ENCODE assay signal across 19 cellular contexts in the genomic region with DNA sequence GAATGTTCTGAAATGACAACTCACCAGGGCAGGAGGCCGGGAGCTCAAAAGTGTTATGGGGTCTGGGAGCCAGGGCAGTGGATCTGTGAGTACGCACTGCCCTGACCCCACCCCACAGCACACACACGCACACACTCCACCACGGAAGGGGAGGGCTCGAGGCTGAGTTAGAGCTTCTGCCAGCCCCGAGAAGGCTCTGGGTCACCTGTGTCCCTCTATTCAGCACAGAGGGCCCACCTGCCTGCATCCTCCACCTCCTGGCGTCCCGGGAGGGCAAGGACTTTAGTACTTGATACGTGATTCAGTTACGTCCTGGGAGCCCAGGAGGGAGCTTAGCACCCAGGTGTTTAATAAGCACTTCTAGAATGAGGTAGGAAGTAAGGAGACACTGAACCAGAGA.
A peak's percentile ranks its signal among the peaks of the same experiment; 100 is the strongest.
DNase-seq lines count a peak whose midpoint lies in the region; ATAC-seq, FAIRE-seq and TF ChIP-seq lines count a peak whose summit lies in the region.
"Had no signal": no experiment of that assay in that cellular context is flagged by ENCODE, and none has a peak within 500 bp of the region (broad histone marks: within the 10 kb centered on the region; RNA-seq: fewer than 3 reads in every experiment).

No MANE protein-coding gene starts in this region.

- in situ Hi-C loops in K562 (cut with MboI): loop anchor here (10.0 kb wide), 1 partner anchor 1034 kb away; a partner anchor contains a TSS

- H3K27me3 ChIP-seq in Loucy (ENCODE audit: insufficient read depth, low read length, poor library complexity, severe bottlenecking) (no peaks in the 10 kb centered on the region), K562 (ENCODE audit: control insufficient read depth in 2 of 2, insufficient read depth in 2 of 2, low read length in 2 of 2) (no peaks in the 10 kb centered on the region), right lobe of liver (no peaks in the 10 kb centered on the region)
- H3K27me3 ChIP-seq: BE2C had no signal

- WGBS in K562 (ENCODE audit: insufficient coverage, low coverage, missing lambda C conversion rate): 61% methylated on average over 10 of the region's 10 CpGs
- WGBS in right lobe of liver (ENCODE audit: insufficient coverage, low coverage, low lambda C conversion rate, missing lambda C conversion rate): 50% methylated on average over 1 of the region's 10 CpGs

- no peaks in the 10 kb centered on the region for H3K9me1 ChIP-seq in K562 (ENCODE audit: control insufficient read depth, insufficient read depth, low read length)

- H3K4me3 Mint-ChIP-seq in progenitor cell of endocrine pancreas (ENCODE audit: low read depth): no peak overlapping the region
- no peak overlapping the region for H3K4me3 Mint-ChIP-seq in activated naive CD4-positive, alpha-beta T cell treated with anti-CD3 and anti-CD28 coated beads for 36 hours

- POLR2A ChIA-PET in K562 (lab: Yijun Ruan, JAX): interaction anchor here (1.2 kb wide), 1 partner anchor 10 kb away, joined by 3 read pairs; no protein-coding TSS in a partner anchor

- H3K9me3 ChIP-seq in Loucy (ENCODE audit: insufficient read depth, low read depth, low read length): no peaks in the 10 kb centered on the region
- no peaks in the 10 kb centered on the region for H3K9me3 ChIP-seq in K562 (replicated peaks; ENCODE audit: control insufficient read depth, insufficient read depth, low read depth, low read length)
- H3K9me3 ChIP-seq in right lobe of liver: no peaks in the 10 kb centered on the region
- H3K9me3 ChIP-seq: BE2C, SK-N-SH had no signal

- intact Hi-C loops in K562 (cut with micrococcal nuclease) (no loop called here), right lobe of liver (cut with DNase I) (no loop called here)
- intact Hi-C loops in activated naive CD4-positive, alpha-beta T cell treated with anti-CD3 and anti-CD28 coated beads for 36 hours (cut with micrococcal nuclease): no loop called here

- H4K20me1 ChIP-seq in Loucy (ENCODE audit: insufficient read depth, low read length, poor library complexity, severe bottlenecking): no peaks in the 10 kb centered on the region
- no peaks in the 10 kb centered on the region for H4K20me1 ChIP-seq in K562 (replicated peaks; ENCODE audit: control insufficient read depth, insufficient read depth, low read length)

- H3K36me3 ChIP-seq in Loucy (ENCODE audit: insufficient read depth, low read length) (no peaks in the 10 kb centered on the region), K562 (ENCODE audit: control insufficient read depth, insufficient read depth, low read length) (no peaks in the 10 kb centered on the region), right lobe of liver (no peaks in the 10 kb centered on the region)
- H3K36me3 ChIP-seq: BE2C had no signal

- CTCF ChIA-PET in K562 (lab: Yijun Ruan, JAX; ENCODE audit: low intra/inter-chr PET ratio): interaction anchor here (1.9 kb wide), 1 partner anchor 409 kb away, joined by 5 read pairs; no protein-coding TSS in a partner anchor
- CTCF ChIA-PET in activated naive CD4-positive, alpha-beta T cell treated with anti-CD3 and anti-CD28 coated beads for 36 hours (lab: Charles Lee): interaction anchor here (0.6 to 1.4 kb wide), 2 partner anchors 411 to 1109 kb away, joined by 3 to 5 read pairs; no protein-coding TSS in a partner anchor

- H3K79me2 ChIP-seq in Loucy (ENCODE audit: insufficient read depth, low read length) (no peaks in the 10 kb centered on the region), K562 (ENCODE audit: control insufficient read depth, insufficient read depth, low read length) (no peaks in the 10 kb centered on the region)

- H3K27ac Mint-ChIP-seq in progenitor cell of endocrine pancreas: peak overlapping the region; percentile 31
- no peak overlapping the region for H3K27ac Mint-ChIP-seq in activated naive CD4-positive, alpha-beta T cell treated with anti-CD3 and anti-CD28 coated beads for 36 hours

- H3K4me3 ChIP-seq in Loucy (ENCODE audit: low read length, poor library complexity, severe bottlenecking) (no peak overlapping the region), K562 (no peak overlapping the region), right lobe of liver (no peak overlapping the region)
- H3K4me3 ChIP-seq: PC-9 had no signal

- FAIRE-seq in K562 (lab: Jason Lieb, UNC): no peak

- H3K27me3 Mint-ChIP-seq in progenitor cell of endocrine pancreas: no peaks in the 10 kb centered on the region
- H3K27me3 Mint-ChIP-seq in activated naive CD4-positive, alpha-beta T cell treated with anti-CD3 and anti-CD28 coated beads for 36 hours (ENCODE audit: low read depth): peaks cover 3% of the 10 kb centered on the region

- H3K9me3 Mint-ChIP-seq in progenitor cell of endocrine pancreas (ENCODE audit: low read depth): no peaks in the 10 kb centered on the region
- no peaks in the 10 kb centered on the region for H3K9me3 Mint-ChIP-seq in activated naive CD4-positive, alpha-beta T cell treated with anti-CD3 and anti-CD28 coated beads for 36 hours

- no peak for ATAC-seq in K562
- ATAC-seq in right lobe of liver: peak in 1 of 4 donors; percentile 5
- no peak for ATAC-seq in HG02852 (IDR thresholded peaks at IDR 0.05; ENCODE audit: unreplicated experiment)
- ATAC-seq in GM21786 (IDR thresholded peaks at IDR 0.05; ENCODE audit: unreplicated experiment): no peak

- TF ChIP-seq CTCF in Loucy (conservative IDR thresholded peaks at IDR 0.05; ENCODE audit: low read length): no peak
- TF ChIP-seq CTCF in K562 (IDR thresholded peaks at IDR 0.05 in 2 of 3, conservative IDR thresholded peaks at IDR 0.05 in 1 of 3; ENCODE audit: insufficient read depth in 2 of 3, low read depth in 1 of 3, low read length in 3 of 3): no peak
- TF ChIP-seq CTCF in right lobe of liver (IDR thresholded peaks at IDR 0.05): no peak
- no peak for TF ChIP-seq CTCF in progenitor cell of endocrine pancreas (IDR thresholded peaks at IDR 0.05; ENCODE audit: unreplicated experiment)

- H3K27ac ChIP-seq in K562 (ENCODE audit: extremely low read depth, low read depth, low read length): no peak overlapping the region
- peak overlapping the region; percentile 72 to 93 (median 81) for H3K27ac ChIP-seq in right lobe of liver
- H3K27ac ChIP-seq: PC-9 had no signal

- BruUV-seq in K562 (replicated peaks; lab: Mats Ljungman, UMichigan): no TSS peak

- TF ChIP-seq RAD21 in K562 (CRISPR knock-in tag; conservative IDR thresholded peaks at IDR 0.05 in 1 of 2, IDR thresholded peaks at IDR 0.05 in 1 of 2): no peak

- H3K4me2 ChIP-seq in Loucy (ENCODE audit: low read depth, low read length, poor library complexity, severe bottlenecking): no peak overlapping the region
- no peak overlapping the region for H3K4me2 ChIP-seq in K562 (ENCODE audit: insufficient read depth, low read length)
- H3K4me2 ChIP-seq: PC-9, SK-N-SH had no signal

- peaks cover 39% of the 10 kb centered on the region for H3K4me1 Mint-ChIP-seq in progenitor cell of endocrine pancreas (ENCODE audit: low read depth)
- no peaks in the 10 kb centered on the region for H3K4me1 Mint-ChIP-seq in activated naive CD4-positive, alpha-beta T cell treated with anti-CD3 and anti-CD28 coated beads for 36 hours (ENCODE audit: low read depth)

- no peaks in the 10 kb centered on the region for H3K9me2 ChIP-seq in Loucy (replicated peaks; ENCODE audit: low read depth, low read length)
- H3K9me2 ChIP-seq: SK-N-SH had no signal

- H3K9ac ChIP-seq in Loucy (ENCODE audit: low read depth, low read length, poor library complexity, severe bottlenecking) (peak overlapping the region; percentile 10), K562 (ENCODE audit: insufficient read depth in 1 of 2, low read depth in 2 of 2, low read length in 2 of 2) (no peak overlapping the region)
- H3K9ac ChIP-seq: SK-N-SH had no signal

- no peak for TF ChIP-seq POLR2A in K562 (conservative IDR thresholded peaks at IDR 0.05)
- TF ChIP-seq POLR2A in right lobe of liver (IDR thresholded peaks at IDR 0.05): no peak

- H3K36me3 Mint-ChIP-seq in progenitor cell of endocrine pancreas (ENCODE audit: insufficient read depth): no peaks in the 10 kb centered on the region
- H3K36me3 Mint-ChIP-seq in activated naive CD4-positive, alpha-beta T cell treated with anti-CD3 and anti-CD28 coated beads for 36 hours (ENCODE audit: low read depth): no peaks in the 10 kb centered on the region

- no peak overlapping the region for H2AFZ ChIP-seq in Loucy (ENCODE audit: low read length)
- H2AFZ ChIP-seq in K562 (ENCODE audit: low read depth, low read length): peak overlapping the region; percentile 24; the same call in 1 of the 2 replicates
- H2AFZ ChIP-seq: PC-9 had no signal

- H3K4me1 ChIP-seq in Loucy (ENCODE audit: insufficient read depth, low read length, poor library complexity, severe bottlenecking): peaks cover 59% of the 10 kb centered on the region
- H3K4me1 ChIP-seq in K562 (replicated peaks in 1 of 2; ENCODE audit: control insufficient read depth in 2 of 2, insufficient read depth in 2 of 2, low read length in 2 of 2): peaks cover 7 to 18% of the 10 kb centered on the region in 2 experiments; a peak in 4 of 5 replicates
- peaks cover 0 to 30% (median 7%) of the 10 kb centered on the region in 4 donors for H3K4me1 ChIP-seq in right lobe of liver
- H3K4me1 ChIP-seq: BE2C had no signal

- no peak for DNase-seq in K562 (ENCODE audit: extremely low read depth in 1 of 4, low spot score in 3 of 4)
- no peak for DNase-seq in right lobe of liver
- no peak for DNase-seq in progenitor cell of endocrine pancreas (ENCODE audit: low spot score, unreplicated experiment)
- DNase-seq in NCI-H2107 (lab: John Stamatoyannopoulos, UW): no peak
- no peak for DNase-seq in activated naive CD4-positive, alpha-beta T cell treated with anti-CD3 and anti-CD28 coated beads for 36 hours
- DNase-seq: BE2C, EL, KBM-7, NCI-H1092, NCI-H1436, NCI-H187 treated with DMSO at 0.1 percent for 48 hours, NCI-H226, NCI-H510A treated with DMSO at 0.1 percent for 48 hours, PC-9, SIG-M5, SK-N-SH had no signal

- no peak for TF ChIP-seq EP300 in K562 (IDR thresholded peaks at IDR 0.05; ENCODE audit: low read length)

- no peaks in the 10 kb centered on the region for H3F3A ChIP-seq in Loucy (ENCODE audit: low read depth)

TF ChIP-seq in K562, 482 proteins besides CTCF, POLR2A, EP300 and RAD21:
- TF ChIP-seq ZZZ3 (IDR thresholded peaks at IDR 0.05) (no peak), SREBF1 (IDR thresholded peaks at IDR 0.05; ENCODE audit: borderline replicate concordance, low read depth, low read length) (no peak)
